In the genomic region with DNA sequence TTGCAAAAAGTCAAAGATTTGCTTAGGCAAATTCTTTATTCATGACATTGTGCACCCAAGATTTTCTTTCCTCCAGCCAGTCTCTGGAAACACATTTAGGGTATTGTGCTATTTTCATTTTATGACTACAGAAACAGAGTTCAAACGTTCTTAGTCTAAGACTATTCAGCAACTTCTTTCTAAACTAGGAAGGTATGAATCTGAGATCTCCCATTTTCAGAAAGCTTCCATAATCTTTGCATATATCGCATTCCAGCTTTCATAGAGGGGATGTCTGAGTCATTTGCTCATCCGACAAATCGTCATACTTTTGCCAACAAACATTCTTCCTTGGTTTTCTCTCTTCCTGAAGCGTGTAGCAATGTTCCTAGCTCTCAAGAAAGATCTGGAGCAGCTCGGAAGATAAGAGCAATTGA, we compare ENCODE assay signal across 14 cellular contexts. TPM values are rescaled to one million over a fixed set of nuclear protein-coding genes. Genes with fewer than 3 reads are reported as not detected.
A peak's percentile ranks its signal among the peaks of the same experiment; 100 is the strongest.
DNase-seq lines count a peak whose midpoint lies in the region; ATAC-seq, FAIRE-seq and TF ChIP-seq lines count a peak whose summit lies in the region.
"Had no signal": no experiment of that assay in that cellular context is flagged by ENCODE, and none has a peak within 500 bp of the region (broad histone marks: within the 10 kb centered on the region; RNA-seq: fewer than 3 reads in every experiment).

No MANE protein-coding gene starts in this region.

- no peak for ATAC-seq in HG03469 (IDR thresholded peaks at IDR 0.05; ENCODE audit: unreplicated experiment)
- ATAC-seq: GM23338, mucosa of descending colon had no signal

- peaks cover 24% of the 10 kb centered on the region for H3K4me1 ChIP-seq in mesodermal cell (ENCODE audit: control insufficient read depth, insufficient read depth, low read length, poor library complexity, severe bottlenecking)
- peaks cover 0 to 4% of the 10 kb centered on the region in 2 donors for H3K4me1 ChIP-seq in kidney (ENCODE audit: control insufficient read depth in 1 of 2, insufficient read depth in 1 of 2, low read depth in 1 of 2, low read length in 2 of 2)
- H3K4me1 ChIP-seq: BLaER1 had no signal

- H3K27ac ChIP-seq in mesodermal cell (ENCODE audit: low read depth, low read length, severe bottlenecking) (peak overlapping the region; percentile 52), kidney (ENCODE audit: low read depth in 2 of 2, low read length in 2 of 2) (no peak overlapping the region)
- H3K27ac ChIP-seq: BLaER1 had no signal

- intact Hi-C loops in kidney (cut with DNase I): no loop called here

- 54 to 69% methylated on average over 2 to 4 of the region's 6 CpGs for WGBS in mesodermal cell (ENCODE audit: insufficient coverage in 2 of 2), 2 experiments

- TF ChIP-seq CTCF in cardiac fibroblast (IDR thresholded peaks at IDR 0.05; ENCODE audit: low read depth, low read length): no peak
- TF ChIP-seq CTCF in kidney (IDR thresholded peaks at IDR 0.05; ENCODE audit: borderline replicate concordance, extremely low read depth, insufficient read depth): no peak

- H3K4me3 ChIP-seq in cardiac fibroblast (replicated peaks in 1 of 2; ENCODE audit: low read depth in 2 of 2, low read length in 2 of 2): no peak overlapping the region
- H3K4me3 ChIP-seq in mesodermal cell (ENCODE audit: extremely low read depth, insufficient read depth, low read length, poor library complexity, severe bottlenecking): no peak overlapping the region
- no peak overlapping the region for H3K4me3 ChIP-seq in kidney (ENCODE audit: low read length in 2 of 2)
- H3K4me3 ChIP-seq: BLaER1, mucosa of descending colon had no signal

- H3K36me3 ChIP-seq in mesodermal cell (ENCODE audit: control insufficient read depth, insufficient read depth, low read length) (no peaks in the 10 kb centered on the region), kidney (ENCODE audit: control insufficient read depth in 1 of 2, insufficient read depth in 2 of 2, low read length in 2 of 2) (no peaks in the 10 kb centered on the region)
- H3K36me3 ChIP-seq: BLaER1 had no signal

- no peak for FAIRE-seq in kidney (lab: Jason Lieb, UNC)

- DNase-seq in ACHN: peak; percentile 46
- DNase-seq in LHCN-M2 (ENCODE audit: low read depth): peak; percentile 74
- DNase-seq in cardiac fibroblast (ENCODE audit: low read depth in 2 of 2): peak; percentile 93 to 95
- DNase-seq in 8988T: no peak
- no peak for DNase-seq in kidney
- no peak for DNase-seq in SW480 (ENCODE audit: low spot score)
- DNase-seq: effector CD4-positive, alpha-beta T cell; mucosa of descending colon; NCI-H2029; T1000 had no signal

- H3K9ac ChIP-seq in kidney (ENCODE audit: low read length in 2 of 2): no peak overlapping the region
- H3K9ac ChIP-seq: BLaER1 had no signal

- H3K9me3 ChIP-seq in mesodermal cell (ENCODE audit: control insufficient read depth, low read length) (no peaks in the 10 kb centered on the region), kidney (ENCODE audit: control insufficient read depth in 1 of 2, low read length in 2 of 2) (no peaks in the 10 kb centered on the region)
- H3K9me3 ChIP-seq: BLaER1, mucosa of descending colon had no signal

- in situ Hi-C loops in ACHN (cut with HindIII; ENCODE audit: low pct_ligation_motif_present, low pct_unique_long_range_greater_than_20kb, low sequenced_read_pairs): no loop called here

RNA-seq across cellular contexts. Expression of a gene that starts 1.6 kb away (rescaled TPM):
- total RNA-seq in LHCN-M2 (2014; rRNA removed) (3.0 and 4.7 TPM in 2 replicates), kidney (10.2 TPM)
- 1.5 TPM for polyA plus RNA-seq in LHCN-M2 (2012)
- polyA plus RNA-seq in mesodermal cell (2013, experiment 1 of 2): 30.0 TPM
- 29.3 TPM for polyA plus RNA-seq in mesodermal cell (2013, experiment 2 of 2)
- polyA plus RNA-seq in kidney (ENCODE audit: insufficient read depth, low read depth, low replicate concordance): 4.2 TPM

Comparison
In these comparisons a context has a peak if more than half of its experiments do, and no peak if none do; other contexts are left out.
1. DNase-seq: peak in ACHN (single experiment), LHCN-M2 (single experiment) and cardiac fibroblast (2 of 2); none in 8988T (single experiment), kidney (single experiment) and SW480 (single experiment).